11 cellular contexts compared by ENCODE assay signal in genomic region chr20:19915111-19915798, GRCh38.
DNase-seq lines count a peak whose midpoint lies in the region; ATAC-seq and TF ChIP-seq lines count a peak whose summit lies in the region.
"Had no signal": no experiment of that assay in that cellular context is flagged by ENCODE, and none has a peak within 500 bp of the region (broad histone marks: within the 10 kb centered on the region; RNA-seq: fewer than 3 reads in every experiment).

No MANE protein-coding gene starts in this region.

- intact Hi-C loops in Right ventricle myocardium superior (cut with DNase I), result no loop called here

- ATAC-seq in Right ventricle myocardium superior (ENCODE audit: poor library complexity) (peak; percentile 30), HG03342 (IDR thresholded peaks at IDR 0.05; ENCODE audit: unreplicated experiment) (no peak)

- no peak for TF ChIP-seq CTCF in GM20000 (IDR thresholded peaks at IDR 0.05; ENCODE audit: extremely low read depth, missing control alignments)

- H3K27ac ChIP-seq in skin epidermis, result peak overlapping the region in 18 of 21 experiments; percentile 17 to 81 (median 64)

- H3K4me3 ChIP-seq in skin epidermis, result no peak overlapping the region
- H3K4me3 ChIP-seq: vagina had no signal

- DNase-seq in GM20000 (ENCODE audit: low spot score) (peak; percentile 24), SIG-M5 treated with dmso at 0.1 percent for 504 hours (lab: John Stamatoyannopoulos, UW; ENCODE audit: unreplicated experiment) (peak; percentile 92), Right ventricle myocardium superior (no peak), occipital lobe (lab: John Stamatoyannopoulos, UW) (no peak), NCI-H345 (lab: John Stamatoyannopoulos, UW) (no peak), NCI-H82 (lab: John Stamatoyannopoulos, UW) (no peak)
- DNase-seq: Calu3, NCI-H446 treated with DMSO at 0.1 percent for 48 hours had no signal

Comparison
In these comparisons a context has a peak if more than half of its experiments do, and no peak if none do; other contexts are left out.
1. DNase-seq: peak in GM20000 (single experiment) and SIG-M5 treated with dmso at 0.1 percent for 504 hours (single experiment); none in Right ventricle myocardium superior (single experiment), occipital lobe (single experiment), NCI-H345 (single experiment) and NCI-H82 (single experiment).